In the genomic region with DNA sequence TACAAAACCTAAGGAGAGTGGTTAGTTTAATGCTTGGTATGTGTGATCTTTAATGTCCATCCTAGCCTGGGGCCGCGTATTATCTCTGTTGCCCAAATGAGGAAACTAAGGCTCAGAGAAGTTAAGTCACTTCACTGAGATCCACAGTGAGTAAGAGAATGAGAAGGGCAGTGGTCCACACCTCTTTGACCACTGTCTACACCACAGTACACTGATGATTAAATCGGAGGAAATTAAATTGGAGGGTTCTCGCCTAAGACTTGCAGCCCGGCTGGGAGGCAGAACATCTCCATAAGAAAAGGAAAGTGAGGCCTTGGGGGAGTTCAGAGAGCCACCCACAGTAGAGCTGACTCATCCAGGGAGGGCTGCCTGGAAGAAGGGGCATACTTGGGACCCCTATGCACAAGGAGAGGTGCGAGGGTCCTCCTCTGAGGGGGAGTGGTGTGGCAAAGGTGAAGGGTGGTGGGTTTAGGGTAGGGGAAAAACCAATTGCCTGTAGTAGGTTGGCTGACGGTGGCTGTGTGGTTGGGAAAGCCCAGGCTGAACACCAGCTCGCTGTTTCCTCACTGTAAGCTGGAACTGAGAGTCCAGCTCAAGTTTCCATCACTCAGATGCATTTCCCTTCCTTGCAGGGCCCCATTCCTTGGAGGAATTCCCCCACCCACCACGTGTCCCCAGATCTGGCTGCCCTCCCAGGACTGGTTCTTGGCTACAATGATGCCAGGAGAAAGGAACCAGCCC, we compare ENCODE assay signal across 10 cellular contexts. TPM values are rescaled to one million over a fixed set of nuclear protein-coding genes. Genes with fewer than 3 reads are reported as not detected.
DNase-seq lines count a peak whose midpoint lies in the region; ATAC-seq and TF ChIP-seq lines count a peak whose summit lies in the region.
"Had no signal": no experiment of that assay in that cellular context is flagged by ENCODE, and none has a peak within 500 bp of the region (broad histone marks: within the 10 kb centered on the region; RNA-seq: fewer than 3 reads in every experiment).

No MANE protein-coding gene starts in this region.

- POLR2A ChIA-PET in A673 (lab: Charles Lee; ENCODE audit: low non-redundant PET): no interaction called here

- H3K27ac ChIP-seq in A673 (ENCODE audit: low read depth, low read length, poor library complexity, severe bottlenecking): no peak overlapping the region

- H3K36me3 ChIP-seq in A673 (ENCODE audit: insufficient read depth, low read length, poor library complexity, severe bottlenecking): no peaks in the 10 kb centered on the region

- H3K9me3 ChIP-seq in A673 (ENCODE audit: low read depth, low read length, poor library complexity, severe bottlenecking): no peaks in the 10 kb centered on the region

- CTCF ChIA-PET in A673 (lab: Charles Lee): no interaction called here

- intact Hi-C loops in A673 (cut with micrococcal nuclease; ENCODE audit: unreplicated experiment): loop anchor here (1.0 to 10.0 kb wide), 3 partner anchors 16 to 376 kb away; partner anchors contain the start of gene NEK5

- DNase-seq in AG10803 (ENCODE audit: low read depth) (peak; percentile 37), midbrain (lab: John Stamatoyannopoulos, UW) (peak; percentile 32), NCI-H146 treated with DMSO at 0.1 percent for 48 hours (lab: John Stamatoyannopoulos, UW; ENCODE audit: unreplicated experiment) (no peak), MV-4-11 (lab: John Stamatoyannopoulos, UW) (no peak), A673 (ENCODE audit: low spot score) (no peak)
- DNase-seq in activated T-helper 9 cell treated with anti-CD3 and anti-CD28 coated beads, Interleukin-2, amount 50 U/mL, for 16 hours (ENCODE audit: low read depth): peak; percentile 45
- DNase-seq: activated gamma-delta T cell treated with Interleukin-2 at 50 U/mL for 16 hours, NCI-H526 had no signal

- TF ChIP-seq CTCF in AG10803 (conservative IDR thresholded peaks at IDR 0.05; ENCODE audit: low read length): no peak
- TF ChIP-seq CTCF in A673 (conservative IDR thresholded peaks at IDR 0.05; ENCODE audit: low read depth, low read length): no peak

- peak; percentile 42 for ATAC-seq in GM21723 (IDR thresholded peaks at IDR 0.05; ENCODE audit: unreplicated experiment)
- ATAC-seq in GM18867 (IDR thresholded peaks at IDR 0.05; ENCODE audit: unreplicated experiment): no peak

- H3K27me3 ChIP-seq in A673 (replicated peaks; ENCODE audit: insufficient read depth, low read depth, low read length, poor library complexity): no peaks in the 10 kb centered on the region

- H3K4me3 ChIP-seq in AG10803 (ENCODE audit: low read length) (no peak overlapping the region), A673 (ENCODE audit: low read depth, low read length, poor library complexity, severe bottlenecking) (no peak overlapping the region)

- BruUV-seq in A673 (replicated peaks; lab: Mats Ljungman, UMichigan): no TSS peak

- peaks cover 5% of the 10 kb centered on the region for H3K4me1 ChIP-seq in A673 (ENCODE audit: insufficient read depth, low read length, poor library complexity, severe bottlenecking)

RNA-seq across cellular contexts. Expression of gene DHRS12, which starts 15.0 kb away (rescaled TPM):
- total RNA-seq in A673 (2021): 2.8 and 3.1 TPM in 2 replicates

RNA-seq across cellular contexts. Expression of gene TMEM272, which starts 26.0 kb away (rescaled TPM):
- 0.22 TPM in 1 of 2 replicates, not detected in the other for total RNA-seq in A673 (2021)

RNA-seq across cellular contexts. Expression of gene CCDC70, which starts 42.8 kb away (rescaled TPM):
- total RNA-seq in A673 (2021): not detected in 2 replicates

Comparison
In these comparisons a context has a peak if more than half of its experiments do, and no peak if none do; other contexts are left out.
1. DNase-seq: peak in AG10803 (single experiment), activated T-helper 9 cell treated with anti-CD3 and anti-CD28 coated beads, Interleukin-2, amount 50 U/mL, for 16 hours (single experiment) and midbrain (single experiment); none in NCI-H146 treated with DMSO at 0.1 percent for 48 hours (single experiment), MV-4-11 (single experiment) and A673 (single experiment).